Comparison of ENCODE assay signal across 17 cellular contexts in genomic region chr5:56670916-56671315, GRCh38.
DNase-seq lines count a peak whose midpoint lies in the region; ATAC-seq, FAIRE-seq and TF ChIP-seq lines count a peak whose summit lies in the region.
"Had no signal": no experiment of that assay in that cellular context is flagged by ENCODE, and none has a peak within 500 bp of the region (broad histone marks: within the 10 kb centered on the region; RNA-seq: fewer than 3 reads in every experiment).

No MANE protein-coding gene starts in this region.

- peak overlapping the region; percentile 70 for H3K4me2 ChIP-seq in MM.1S (ENCODE audit: low read depth, low read length)

- H3K9me3 Mint-ChIP-seq in stimulated activated effector memory CD8-positive, alpha-beta T cell treated with anti-CD3 and anti-CD28 coated beads, Interleukin-12 subunit alpha, Interleukin-12 subunit beta, amount 100 ng/mL, for 72 hours: no peaks in the 10 kb centered on the region

- H3K27me3 ChIP-seq in MM.1S (replicated peaks; ENCODE audit: insufficient read depth, low read length) (no peaks in the 10 kb centered on the region), small intestine (ENCODE audit: control insufficient read depth in 2 of 2, insufficient read depth in 2 of 2, low read length in 2 of 2) (no peaks in the 10 kb centered on the region)
- H3K27me3 ChIP-seq: stomach had no signal

- H3K4me3 ChIP-seq in MM.1S (ENCODE audit: low read length) (no peak overlapping the region), small intestine (ENCODE audit: low read depth in 1 of 2, low read length in 2 of 2) (no peak overlapping the region)
- H3K4me3 ChIP-seq: stomach had no signal

- H3K79me2 ChIP-seq in MM.1S (ENCODE audit: low read length): no peaks in the 10 kb centered on the region

- WGBS in small intestine, 3 donors: 86 to 94% (median 89%) methylated on average over 2 of the region's 2 CpGs

- no peak for TF ChIP-seq CTCF in MM.1S (IDR thresholded peaks at IDR 0.05; ENCODE audit: low read length)

- no peak overlapping the region for H2AFZ ChIP-seq in MM.1S (ENCODE audit: low read length)

- H3K9me3 ChIP-seq in MM.1S (replicated peaks; ENCODE audit: insufficient read depth, low read length) (no peaks in the 10 kb centered on the region), small intestine (ENCODE audit: control insufficient read depth, low read depth) (no peaks in the 10 kb centered on the region)
- H3K9me3 ChIP-seq: stomach had no signal

- peaks cover 56% of the 10 kb centered on the region for H3K4me1 ChIP-seq in MM.1S (ENCODE audit: low read length)
- H3K4me1 ChIP-seq in small intestine (ENCODE audit: control insufficient read depth in 2 of 2, insufficient read depth in 1 of 2, low read depth in 1 of 2, low read length in 1 of 2): peaks cover 3 to 5% of the 10 kb centered on the region in 2 donors

- no peaks in the 10 kb centered on the region for H4K20me1 ChIP-seq in MM.1S (ENCODE audit: insufficient read depth, low read length)

- peak; percentile 49 for DNase-seq in EH (ENCODE audit: low read depth)
- DNase-seq in MM.1S: no peak
- DNase-seq in epithelial cell of prostate (ENCODE audit: low read depth, low spot score): no peak
- DNase-seq in small intestine: peak; percentile 12
- DNase-seq in stimulated activated effector memory CD8-positive, alpha-beta T cell treated with anti-CD3 and anti-CD28 coated beads, Interleukin-12 subunit alpha, Interleukin-12 subunit beta, amount 100 ng/mL, for 72 hours (ENCODE audit: low spot score in 2 of 2): no peak
- DNase-seq in activated effector memory CD4-positive, alpha-beta T cell treated with anti-CD3 and anti-CD28 coated beads, Interleukin-2, amount 50 U/mL, for 16 hours: no peak
- DNase-seq: activated CD8-positive, alpha-beta memory T cell treated with anti-CD3 and anti-CD28 coated beads, Interleukin-2, amount 50 U/mL, for 4 hours; CD8-positive, alpha-beta memory T cell; glutamatergic neuron; KG1; NCI-H1436; stimulated activated CD4-positive, alpha-beta T cell treated with anti-CD3 and anti-CD28 coated beads, Interleukin-12 subunit alpha, Interleukin-12 subunit beta, amount 100 ng/mL, for 4 hours; stomach had no signal

- H3K4me1 Mint-ChIP-seq in stimulated activated effector memory CD8-positive, alpha-beta T cell treated with anti-CD3 and anti-CD28 coated beads, Interleukin-12 subunit alpha, Interleukin-12 subunit beta, amount 100 ng/mL, for 72 hours: peaks cover 18% of the 10 kb centered on the region

- H3K9me2 ChIP-seq in MM.1S (replicated peaks; ENCODE audit: insufficient read depth, low read length): no peaks in the 10 kb centered on the region

- ATAC-seq in stimulated activated effector memory CD8-positive, alpha-beta T cell treated with anti-CD3 and anti-CD28 coated beads, Interleukin-12 subunit alpha, Interleukin-12 subunit beta, amount 100 ng/mL, for 72 hours: no peak
- no peak for ATAC-seq in HG03354 (IDR thresholded peaks at IDR 0.05; ENCODE audit: poor library complexity, severe bottlenecking, unreplicated experiment)
- ATAC-seq: Panc1 had no signal

- FAIRE-seq in small intestine (lab: Jason Lieb, UNC): no peak
- FAIRE-seq: G401.6, islet of Langerhans had no signal

- H3K4me3 Mint-ChIP-seq in stimulated activated effector memory CD8-positive, alpha-beta T cell treated with anti-CD3 and anti-CD28 coated beads, Interleukin-12 subunit alpha, Interleukin-12 subunit beta, amount 100 ng/mL, for 72 hours: no peak overlapping the region

- peak overlapping the region; percentile 99 for H3K27ac ChIP-seq in MM.1S (ENCODE audit: low read length)
- peak overlapping the region; percentile 59 for H3K27ac ChIP-seq in epithelial cell of prostate
- H3K27ac ChIP-seq in small intestine (ENCODE audit: low read depth in 1 of 2, low read length in 1 of 2): peak overlapping the region in 1 of 2 donors; percentile 36

- no peaks in the 10 kb centered on the region for H3K36me3 Mint-ChIP-seq in stimulated activated effector memory CD8-positive, alpha-beta T cell treated with anti-CD3 and anti-CD28 coated beads, Interleukin-12 subunit alpha, Interleukin-12 subunit beta, amount 100 ng/mL, for 72 hours

- H3K36me3 ChIP-seq in MM.1S (replicated peaks; ENCODE audit: insufficient read depth, low read length) (no peaks in the 10 kb centered on the region), small intestine (ENCODE audit: control insufficient read depth in 2 of 2, insufficient read depth in 2 of 2, low read length in 2 of 2) (no peaks in the 10 kb centered on the region)
- H3K36me3 ChIP-seq: stomach had no signal

- H3F3A ChIP-seq in MM.1S (ENCODE audit: insufficient read depth, low read length): peaks cover 32% of the 10 kb centered on the region

- H3K27ac Mint-ChIP-seq in stimulated activated effector memory CD8-positive, alpha-beta T cell treated with anti-CD3 and anti-CD28 coated beads, Interleukin-12 subunit alpha, Interleukin-12 subunit beta, amount 100 ng/mL, for 72 hours: no peak overlapping the region

- H3K9ac ChIP-seq in MM.1S (ENCODE audit: low read length): peak overlapping the region; percentile 87; the same call in 1 of the 2 replicates

Comparison
In these comparisons a context has a peak if more than half of its experiments do, and no peak if none do; other contexts are left out.
1. DNase-seq: peak in EH (single experiment) and small intestine (single experiment); none in MM.1S (single experiment), epithelial cell of prostate (single experiment), stimulated activated effector memory CD8-positive, alpha-beta T cell treated with anti-CD3 and anti-CD28 coated beads, Interleukin-12 subunit alpha, Interleukin-12 subunit beta, amount 100 ng/mL, for 72 hours (0 of 2) and activated effector memory CD4-positive, alpha-beta T cell treated with anti-CD3 and anti-CD28 coated beads, Interleukin-2, amount 50 U/mL, for 16 hours (single experiment).